Comparison of ENCODE assay signal across 7 cellular contexts in the genomic region with DNA sequence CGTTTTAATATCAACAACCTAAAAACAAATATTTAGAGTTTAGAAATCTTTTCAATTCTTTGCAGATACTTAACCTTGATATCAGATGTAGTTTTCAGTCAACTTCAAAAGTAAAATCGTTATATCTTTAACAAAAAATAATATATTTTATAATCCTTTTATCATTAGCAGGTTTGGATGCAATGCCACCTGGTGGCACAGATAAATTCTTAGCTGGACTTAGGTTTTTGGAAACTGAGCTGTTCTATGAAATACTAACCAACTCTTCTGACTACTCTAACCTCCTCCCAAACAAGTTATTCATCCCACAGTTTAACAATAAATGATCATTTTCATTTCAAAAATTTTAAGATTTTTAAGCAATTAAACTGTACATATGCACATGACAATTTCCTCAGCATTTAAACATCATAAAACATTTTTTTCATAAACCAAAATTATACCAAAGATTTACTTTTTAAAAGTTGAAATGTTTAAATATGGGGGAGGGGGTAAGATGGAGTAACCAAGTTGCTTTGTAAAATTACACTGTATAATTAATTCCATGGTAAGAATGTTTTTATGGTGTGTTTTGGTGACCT. TPM values are rescaled to one million over a fixed set of nuclear protein-coding genes. Genes with fewer than 3 reads are reported as not detected.
DNase-seq lines count a peak whose midpoint lies in the region; FAIRE-seq and TF ChIP-seq lines count a peak whose summit lies in the region.

No MANE protein-coding gene starts in this region.

- peak; percentile 96 for FAIRE-seq in endometrium (lab: Jason Lieb, UNC)

- peak; percentile 26 for TF ChIP-seq CTCF in GM12864 (IDR thresholded peaks at IDR 0.05; ENCODE audit: low read depth, low read length, missing control alignments)
- TF ChIP-seq CTCF in lower leg skin (IDR thresholded peaks at IDR 0.05), result no peak

- DNase-seq in GM12864 (ENCODE audit: low read depth) (no peak), NCI-H2171 (lab: John Stamatoyannopoulos, UW) (peak; percentile 11), renal cortical epithelial cell (ENCODE audit: low read depth) (peak; percentile 67), lower leg skin (ENCODE audit: low spot score in 2 of 2) (no peak)
- no peak for DNase-seq in central memory CD4-positive, alpha-beta T cell
- no peak for DNase-seq in activated CD4-positive, alpha-beta T cell treated with anti-CD3 and anti-CD28 coated beads, Interleukin-2, amount 50 U/mL, for 48 hours

- H3K4me3 ChIP-seq in GM12864 (ENCODE audit: low read depth, low read length) (no peak overlapping the region), lower leg skin (ENCODE audit: low read depth, poor library complexity, severe bottlenecking) (no peak overlapping the region)

- no peak for TF ChIP-seq POLR2A in lower leg skin (IDR thresholded peaks at IDR 0.05)

- 38 to 47% methylated on average over 2 of the region's 2 CpGs for WGBS in lower leg skin, 2 donors

- intact Hi-C loops in lower leg skin (cut with DNase I; ENCODE audit: low total_unique reads), result no loop called here

RNA-seq across cellular contexts. Expression of gene HIBADH, which starts 56.9 kb away (rescaled TPM):
- total RNA-seq in renal cortical epithelial cell, result 87.5 and 129 TPM in 2 replicates
- total RNA-seq in lower leg skin, result 10 to 100 TPM; 19.6 to 35.0 (median 30.5) TPM

Comparison
In these comparisons a context has a peak if more than half of its experiments do, and no peak if none do; other contexts are left out.
1. DNase-seq: peak in NCI-H2171 (single experiment) and renal cortical epithelial cell (single experiment); none in GM12864 (single experiment), lower leg skin (0 of 2), central memory CD4-positive, alpha-beta T cell (single experiment) and activated CD4-positive, alpha-beta T cell treated with anti-CD3 and anti-CD28 coated beads, Interleukin-2, amount 50 U/mL, for 48 hours (0 of 2).